23 cellular contexts compared by ENCODE assay signal in genomic region chr11:78234006-78234405, GRCh38.
"Had no signal": no experiment of that assay in that cellular context is flagged by ENCODE, and none has a peak within 500 bp of the region (broad histone marks: within the 10 kb centered on the region; RNA-seq: fewer than 3 reads in every experiment).

No MANE protein-coding gene starts in this region.

- H3K27me3 Mint-ChIP-seq: activated CD4-positive, alpha-beta memory T cell treated with anti-CD3 and anti-CD28 coated beads for 36 hours; activated CD4-positive, alpha-beta T cell treated with anti-CD3 and anti-CD28 coated beads, Interleukin-2, amount 10 ng/mL, durations not matched to agents 7 days and 5 days had no signal

- H3K27me3 ChIP-seq: body of pancreas had no signal

- H3K27ac Mint-ChIP-seq: activated CD4-positive, alpha-beta memory T cell treated with anti-CD3 and anti-CD28 coated beads for 36 hours; activated CD4-positive, alpha-beta T cell treated with anti-CD3 and anti-CD28 coated beads, Interleukin-2, amount 10 ng/mL, durations not matched to agents 7 days and 5 days; activated naive CD8-positive, alpha-beta T cell treated with anti-CD3 and anti-CD28 coated beads for 36 hours had no signal

- ATAC-seq: activated T-cell treated with anti-CD3 and anti-CD28 coated beads, Interleukin-2, amount 50 U/mL, for 4 hours; body of pancreas had no signal

- H3K4me3 Mint-ChIP-seq: activated CD4-positive, alpha-beta memory T cell treated with anti-CD3 and anti-CD28 coated beads for 36 hours; activated CD4-positive, alpha-beta T cell treated with anti-CD3 and anti-CD28 coated beads, Interleukin-2, amount 10 ng/mL, durations not matched to agents 7 days and 5 days; activated naive CD8-positive, alpha-beta T cell treated with anti-CD3 and anti-CD28 coated beads for 36 hours; activated T-cell treated with anti-CD3 and anti-CD28 coated beads, Interleukin-2, amount 50 U/mL, for 4 hours had no signal

- H3K4me1 Mint-ChIP-seq: activated naive CD8-positive, alpha-beta T cell treated with anti-CD3 and anti-CD28 coated beads for 36 hours had no signal

- H3K36me3 Mint-ChIP-seq: activated naive CD8-positive, alpha-beta T cell treated with anti-CD3 and anti-CD28 coated beads for 36 hours had no signal

- H3K4me1 ChIP-seq: body of pancreas had no signal

- H3K27ac ChIP-seq: body of pancreas, KMS-11, SK-N-MC, VCaP had no signal

- DNase-seq: activated CD4-positive, alpha-beta memory T cell treated with anti-CD3 and anti-CD28 coated beads for 36 hours; activated CD4-positive, alpha-beta T cell treated with anti-CD3 and anti-CD28 coated beads, Interleukin-2, amount 10 ng/mL, durations not matched to agents 7 days and 5 days; activated CD4-positive, CD25-positive, alpha-beta regulatory T cell; activated CD8-positive, alpha-beta memory T cell treated with anti-CD3 and anti-CD28 coated beads for 24 hours; activated effector memory CD4-positive, alpha-beta T cell treated with anti-CD3 and anti-CD28 coated beads, Interleukin-2, amount 50 U/mL, for 16 hours; activated naive CD4-positive, alpha-beta T cell treated with Interleukin-2 at 50 U/mL for 16 hours; activated naive CD8-positive, alpha-beta T cell treated with anti-CD3 and anti-CD28 coated beads for 36 hours; activated T-cell treated with anti-CD3 and anti-CD28 coated beads, Interleukin-2, amount 50 U/mL, for 4 hours; anterior cingulate cortex; body of pancreas; central memory CD4-positive, alpha-beta T cell; NCI-H1092; NCI-H1417 treated with DMSO at 0.1 percent for 48 hours; NCI-H1694; NCI-H2029; NCI-H345; NCI-H510A; NCI-H526 treated with DMSO at 0.1 percent for 48 hours; NCI-H82; T-helper 1 cell had no signal

- H3K9me3 ChIP-seq: body of pancreas had no signal

- H3K4me3 ChIP-seq: body of pancreas, SK-N-MC had no signal
